11 cellular contexts compared by ENCODE assay signal in the genomic region with DNA sequence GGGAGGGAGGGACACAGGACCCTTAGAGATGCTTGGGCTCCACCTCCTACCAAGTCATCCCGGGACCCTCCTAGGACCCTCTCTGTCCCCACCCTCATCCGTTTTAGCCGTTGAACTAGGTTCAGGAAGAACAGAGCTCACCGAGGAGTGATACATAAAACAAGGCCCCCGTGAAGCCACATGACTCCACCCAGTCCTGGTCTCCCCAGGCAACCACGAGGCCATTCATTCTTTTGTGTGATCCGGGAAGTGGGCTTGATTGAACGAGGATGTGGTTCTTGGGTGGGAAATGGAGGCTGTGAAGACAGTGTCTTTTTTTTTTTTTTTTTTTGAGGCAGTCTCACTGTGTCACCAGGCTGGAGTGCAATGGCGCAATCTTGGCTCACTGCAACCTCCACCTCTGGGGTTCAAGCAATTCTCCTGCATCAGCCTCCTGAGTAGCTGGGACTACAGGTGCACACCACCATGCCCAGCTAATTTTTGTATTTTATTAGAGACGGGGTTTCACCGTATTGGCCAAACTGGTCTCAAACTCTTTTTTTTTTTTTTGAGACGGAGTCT. TPM values are rescaled to one million over a fixed set of nuclear protein-coding genes. Genes with fewer than 3 reads are reported as not detected.
DNase-seq lines count a peak whose midpoint lies in the region; TF ChIP-seq lines count a peak whose summit lies in the region.
"Had no signal": no experiment of that assay in that cellular context is flagged by ENCODE, and none has a peak within 500 bp of the region (broad histone marks: within the 10 kb centered on the region; RNA-seq: fewer than 3 reads in every experiment).

No MANE protein-coding gene starts in this region.

- peaks cover 11% of the 10 kb centered on the region for H3K9me3 Mint-ChIP-seq in activated T-helper 1 cell treated with anti-CD3 and anti-CD28 coated beads, Interleukin-12 subunit alpha, Interleukin-12 subunit beta, Interleukin-2, Interleukin-4 antibody, amounts not matched to agents 30 ng/mL and 10 ng/mL and 1 ng/mL, durations not matched to agents 14 hours and 24 hours and 36 hours

- no peaks in the 10 kb centered on the region for H3K36me3 ChIP-seq in transverse colon
- no peaks in the 10 kb centered on the region for H3K36me3 ChIP-seq in A673 (ENCODE audit: insufficient read depth, low read length, poor library complexity, severe bottlenecking)

- H3K27ac ChIP-seq in transverse colon = no peak overlapping the region
- H3K27ac ChIP-seq in A673 (ENCODE audit: low read depth, low read length, poor library complexity, severe bottlenecking) = no peak overlapping the region

- in situ Hi-C loops in transverse colon (cut with MboI; ENCODE audit: low pct_ligation_motif_present in 1 of 4, low pct_unique_long_range_greater_than_20kb in 1 of 4, low sequenced_read_pairs in 3 of 4) = no loop called here

- intact Hi-C loops in activated T-helper 1 cell treated with anti-CD3 and anti-CD28 coated beads, Interleukin-12 subunit alpha, Interleukin-12 subunit beta, Interleukin-2, Interleukin-4 antibody, amounts not matched to agents 30 ng/mL and 10 ng/mL and 1 ng/mL, durations not matched to agents 14 hours and 24 hours and 36 hours (cut with micrococcal nuclease) = no loop called here
- intact Hi-C loops in transverse colon (cut with DNase I; ENCODE audit: low total_unique reads) = loop anchor here (5.0 kb wide), 1 partner anchor 1147 kb away; no protein-coding TSS in a partner anchor
- intact Hi-C loops in A673 (cut with micrococcal nuclease; ENCODE audit: unreplicated experiment) = no loop called here

- H3K4me1 Mint-ChIP-seq in activated T-helper 1 cell treated with anti-CD3 and anti-CD28 coated beads, Interleukin-12 subunit alpha, Interleukin-12 subunit beta, Interleukin-2, Interleukin-4 antibody, amounts not matched to agents 30 ng/mL and 10 ng/mL and 1 ng/mL, durations not matched to agents 14 hours and 24 hours and 36 hours (ENCODE audit: low read depth) = peaks cover 56% of the 10 kb centered on the region

- TF ChIP-seq CTCF in transverse colon (IDR thresholded peaks at IDR 0.05) = no peak
- TF ChIP-seq CTCF in A673 (conservative IDR thresholded peaks at IDR 0.05; ENCODE audit: low read depth, low read length) = no peak

- peaks cover 27% of the 10 kb centered on the region for H3K27me3 ChIP-seq in transverse colon
- H3K27me3 ChIP-seq in A673 (replicated peaks; ENCODE audit: insufficient read depth, low read depth, low read length, poor library complexity) = no peaks in the 10 kb centered on the region

- peaks cover 9% of the 10 kb centered on the region for H3K36me3 Mint-ChIP-seq in activated T-helper 1 cell treated with anti-CD3 and anti-CD28 coated beads, Interleukin-12 subunit alpha, Interleukin-12 subunit beta, Interleukin-2, Interleukin-4 antibody, amounts not matched to agents 30 ng/mL and 10 ng/mL and 1 ng/mL, durations not matched to agents 14 hours and 24 hours and 36 hours (ENCODE audit: low read depth)

- peaks cover 0 to 10% (median 3%) of the 10 kb centered on the region in 4 donors for H3K4me1 ChIP-seq in transverse colon
- no peaks in the 10 kb centered on the region for H3K4me1 ChIP-seq in A673 (ENCODE audit: insufficient read depth, low read length, poor library complexity, severe bottlenecking)

- H3K9me3 ChIP-seq in transverse colon = no peaks in the 10 kb centered on the region
- H3K9me3 ChIP-seq in A673 (ENCODE audit: low read depth, low read length, poor library complexity, severe bottlenecking) = no peaks in the 10 kb centered on the region

- TF ChIP-seq POLR2A in transverse colon (IDR thresholded peaks at IDR 0.05) = no peak

- H3K27me3 Mint-ChIP-seq in activated T-helper 1 cell treated with anti-CD3 and anti-CD28 coated beads, Interleukin-12 subunit alpha, Interleukin-12 subunit beta, Interleukin-2, Interleukin-4 antibody, amounts not matched to agents 30 ng/mL and 10 ng/mL and 1 ng/mL, durations not matched to agents 14 hours and 24 hours and 36 hours (ENCODE audit: insufficient read depth) = no peaks in the 10 kb centered on the region

- H3K4me3 Mint-ChIP-seq in activated T-helper 1 cell treated with anti-CD3 and anti-CD28 coated beads, Interleukin-12 subunit alpha, Interleukin-12 subunit beta, Interleukin-2, Interleukin-4 antibody, amounts not matched to agents 30 ng/mL and 10 ng/mL and 1 ng/mL, durations not matched to agents 14 hours and 24 hours and 36 hours = peak overlapping the region; percentile 42

- peak overlapping the region; percentile 94 for H3K27ac Mint-ChIP-seq in activated T-helper 1 cell treated with anti-CD3 and anti-CD28 coated beads, Interleukin-12 subunit alpha, Interleukin-12 subunit beta, Interleukin-2, Interleukin-4 antibody, amounts not matched to agents 30 ng/mL and 10 ng/mL and 1 ng/mL, durations not matched to agents 14 hours and 24 hours and 36 hours

- CTCF ChIA-PET in A673 (lab: Charles Lee) = no interaction called here

- no peak for TF ChIP-seq EP300 in transverse colon (IDR thresholded peaks at IDR 0.05; ENCODE audit: low read depth)

- WGBS in transverse colon (ENCODE audit: low coverage in 1 of 2), 2 donors = 61% methylated on average over 12 of the region's 12 CpGs; no CpG with 5 or more reads in 1 of the 2 donors

- POLR2A ChIA-PET in A673 (lab: Charles Lee; ENCODE audit: low non-redundant PET) = no interaction called here

- no peak overlapping the region for H3K4me3 ChIP-seq in transverse colon
- H3K4me3 ChIP-seq in A673 (ENCODE audit: low read depth, low read length, poor library complexity, severe bottlenecking) = no peak overlapping the region

- peak in 3 of 4 experiments; percentile 13 to 65 (median 62) for DNase-seq in activated CD4-positive, CD25-positive, alpha-beta regulatory T cell (lab: John Stamatoyannopoulos, UW)
- no peak for DNase-seq in activated CD4-positive, CD25-positive, alpha-beta regulatory T cell treated with anti-CD3 and anti-CD28 coated beads, Interleukin-2, amount 50 U/mL, for 72 hours
- peak; percentile 89 for DNase-seq in activated T-helper 1 cell treated with anti-CD3 and anti-CD28 coated beads, Interleukin-12 subunit alpha, Interleukin-12 subunit beta, Interleukin-2, Interleukin-4 antibody, amounts not matched to agents 30 ng/mL and 10 ng/mL and 1 ng/mL, durations not matched to agents 14 hours and 24 hours and 36 hours (ENCODE audit: low spot score)
- DNase-seq in stimulated activated CD4-positive, alpha-beta T cell treated with anti-CD3 and anti-CD28 coated beads, Interleukin-12 subunit alpha, Interleukin-12 subunit beta, amount 100 ng/mL, for 24 hours (ENCODE audit: low read depth in 2 of 2) = peak; percentile 21 to 29
- DNase-seq in transverse colon (peak; percentile 52), putamen (ENCODE audit: low spot score) (no peak), A673 (ENCODE audit: low spot score) (no peak), T1000 (lab: John Stamatoyannopoulos, UW) (no peak)

- BruUV-seq in A673 (replicated peaks; lab: Mats Ljungman, UMichigan) = no TSS peak

RNA-seq across cellular contexts. Expression of a gene that starts 14.8 kb away (rescaled TPM):
- 0.05 and 0.08 TPM in 2 replicates for total RNA-seq in activated T-helper 1 cell treated with anti-CD3 and anti-CD28 coated beads, Interleukin-12 subunit alpha, Interleukin-12 subunit beta, Interleukin-2, Interleukin-4 antibody, amounts not matched to agents 30 ng/mL and 10 ng/mL and 1 ng/mL, durations not matched to agents 14 hours and 24 hours and 36 hours
- 1 to 10 TPM in 2 of 4 donors, under 1 TPM in 1, not detected in 1; 0.27 to 2.2 (median 1.9) TPM for total RNA-seq in transverse colon
- not detected in 2 replicates for total RNA-seq in A673 (2021)
- total RNA-seq: chondrocyte, renal cortical epithelial cell had no signal

RNA-seq across cellular contexts. Expression of a gene that starts 24.0 kb away (rescaled TPM):
- total RNA-seq in activated T-helper 1 cell treated with anti-CD3 and anti-CD28 coated beads, Interleukin-12 subunit alpha, Interleukin-12 subunit beta, Interleukin-2, Interleukin-4 antibody, amounts not matched to agents 30 ng/mL and 10 ng/mL and 1 ng/mL, durations not matched to agents 14 hours and 24 hours and 36 hours = not detected in 2 replicates
- total RNA-seq in transverse colon (not detected), A673 (2021) (not detected in 2 replicates)
- total RNA-seq: chondrocyte, renal cortical epithelial cell, Right ventricle myocardium inferior had no signal

Comparison
In these comparisons a context has a peak if more than half of its experiments do, and no peak if none do; other contexts are left out.
1. DNase-seq: peak in activated CD4-positive, CD25-positive, alpha-beta regulatory T cell (3 of 4), activated T-helper 1 cell treated with anti-CD3 and anti-CD28 coated beads, Interleukin-12 subunit alpha, Interleukin-12 subunit beta, Interleukin-2, Interleukin-4 antibody, amounts not matched to agents 30 ng/mL and 10 ng/mL and 1 ng/mL, durations not matched to agents 14 hours and 24 hours and 36 hours (single experiment), stimulated activated CD4-positive, alpha-beta T cell treated with anti-CD3 and anti-CD28 coated beads, Interleukin-12 subunit alpha, Interleukin-12 subunit beta, amount 100 ng/mL, for 24 hours (2 of 2) and transverse colon (single experiment); none in activated CD4-positive, CD25-positive, alpha-beta regulatory T cell treated with anti-CD3 and anti-CD28 coated beads, Interleukin-2, amount 50 U/mL, for 72 hours (single experiment), putamen (single experiment), A673 (single experiment) and T1000 (single experiment).